16 cellular contexts compared by ENCODE assay signal in genomic region chr1:245979589-245979988, GRCh38.
DNase-seq lines count a peak whose midpoint lies in the region; ATAC-seq and TF ChIP-seq lines count a peak whose summit lies in the region.
"Had no signal": no experiment of that assay in that cellular context is flagged by ENCODE, and none has a peak within 500 bp of the region (broad histone marks: within the 10 kb centered on the region; RNA-seq: fewer than 3 reads in every experiment).

No MANE protein-coding gene starts in this region.

- DNase-seq in WTC11 (ENCODE audit: low spot score) (no peak), mesenchymal stem cell (no peak), osteoblast (ENCODE audit: insufficient read length, low spot score, missing footprints) (peak; percentile 71), upper lobe of right lung (no peak), hepatocyte (ENCODE audit: low spot score) (no peak), NCI-H1417 (lab: John Stamatoyannopoulos, UW) (no peak)
- DNase-seq: C1 segment of cervical spinal cord; Calu3; CD4-positive, alpha-beta memory T cell; COR-L47; DMS53; DMS79 treated with DMSO at 0.1 percent for 48 hours; H7; HCEC 1CT had no signal

- H3K9me2 ChIP-seq in hepatocyte (replicated peaks; ENCODE audit: insufficient read depth), result no peaks in the 10 kb centered on the region

- H3K36me3 ChIP-seq in mesenchymal stem cell (ENCODE audit: control insufficient read depth in 1 of 2, insufficient read depth in 2 of 2, low read depth in 1 of 2, low read length in 2 of 2) (peaks cover 0 to 5% of the 10 kb centered on the region in 2 experiments), osteoblast (ENCODE audit: insufficient read depth, low read length) (no peaks in the 10 kb centered on the region), upper lobe of right lung (no peaks in the 10 kb centered on the region), hepatocyte (replicated peaks; ENCODE audit: insufficient read depth, low read depth) (no peaks in the 10 kb centered on the region)

- no peak overlapping the region for H3K23ac ChIP-seq in mesenchymal stem cell (ENCODE audit: low read length in 2 of 2)

- H3K9ac ChIP-seq in mesenchymal stem cell (ENCODE audit: low read length), result no peak overlapping the region
- H3K9ac ChIP-seq: GM23248 had no signal

- CTCF ChIA-PET in WTC11 (lab: Charles Lee), result interaction anchor here (0.9 kb wide), 1 partner anchor 91 kb away, joined by 5 read pairs; no protein-coding TSS in a partner anchor

- H3K4ac ChIP-seq in mesenchymal stem cell (ENCODE audit: low read depth in 1 of 2, low read length in 2 of 2), result no peak overlapping the region

- H3K18ac ChIP-seq in mesenchymal stem cell (ENCODE audit: low read depth in 1 of 2, low read length in 2 of 2), result peak overlapping the region; percentile 46 to 48

- no peak overlapping the region for H3K4me3 Mint-ChIP-seq in WTC11
- H3K4me3 Mint-ChIP-seq: CD4-positive, alpha-beta memory T cell had no signal

- H3K4me1 Mint-ChIP-seq in WTC11, result no peaks in the 10 kb centered on the region
- H3K4me1 Mint-ChIP-seq: CD4-positive, alpha-beta memory T cell had no signal

- H3K79me1 ChIP-seq in mesenchymal stem cell (replicated peaks; ENCODE audit: low read length, poor library complexity, severe bottlenecking), result peaks cover 3% of the 10 kb centered on the region

- H3K27ac Mint-ChIP-seq in WTC11, result 0 out of 2 replicates have a peak overlapping the region, but pooled peaks have one; percentile 45
- H3K27ac Mint-ChIP-seq: CD4-positive, alpha-beta memory T cell had no signal

- 91% methylated on average over 9 of the region's 9 CpGs for WGBS in mesenchymal stem cell
- WGBS in hepatocyte (ENCODE audit: low lambda C conversion rate, missing lambda C conversion rate), result 99% methylated on average over 9 of the region's 9 CpGs

- no peak overlapping the region for H3K27ac ChIP-seq in mesenchymal stem cell (ENCODE audit: low read length, poor library complexity, severe bottlenecking)
- no peak overlapping the region for H3K27ac ChIP-seq in osteoblast (ENCODE audit: low read depth, low read length)
- H3K27ac ChIP-seq in upper lobe of right lung, result peak overlapping the region; percentile 67
- no peak overlapping the region for H3K27ac ChIP-seq in hepatocyte
- H3K27ac ChIP-seq: GM23248 had no signal

- peak overlapping the region; percentile 18 to 91 for H2BK12ac ChIP-seq in mesenchymal stem cell (ENCODE audit: low read length in 2 of 2)

- intact Hi-C loops in upper lobe of right lung (cut with DNase I), result no loop called here

- ATAC-seq in WTC11 (no peak), upper lobe of right lung (peak; percentile 12), GM19328 (IDR thresholded peaks at IDR 0.05; ENCODE audit: unreplicated experiment) (no peak)

- TF ChIP-seq CTCF in WTC11 (IDR thresholded peaks at IDR 0.05), result no peak
- TF ChIP-seq CTCF in osteoblast (IDR thresholded peaks at IDR 0.05; ENCODE audit: extremely low read depth, low read depth, low read length), result no peak
- no peak for TF ChIP-seq CTCF in upper lobe of right lung (IDR thresholded peaks at IDR 0.05)
- TF ChIP-seq CTCF in hepatocyte (IDR thresholded peaks at IDR 0.05; ENCODE audit: poor library complexity), result no peak

- H2BK15ac ChIP-seq in mesenchymal stem cell (ENCODE audit: low read depth, poor library complexity, severe bottlenecking), result no peak overlapping the region

- no peaks in the 10 kb centered on the region for H3K27me3 Mint-ChIP-seq in WTC11 (ENCODE audit: low read depth)
- H3K27me3 Mint-ChIP-seq: CD4-positive, alpha-beta memory T cell had no signal

- H4K20me1 ChIP-seq in osteoblast (ENCODE audit: insufficient read depth, low read length) (peaks cover 4% of the 10 kb centered on the region), hepatocyte (ENCODE audit: insufficient read depth, poor library complexity, severe bottlenecking) (no peaks in the 10 kb centered on the region)

- no peaks in the 10 kb centered on the region; the same call in 1 of the 2 replicates for H3K36me3 Mint-ChIP-seq in WTC11

- H3K4me3 ChIP-seq in mesenchymal stem cell (ENCODE audit: insufficient read depth in 1 of 2, low read depth in 1 of 2, low read length in 2 of 2) (no peak overlapping the region), osteoblast (ENCODE audit: insufficient read depth, low read length) (no peak overlapping the region), upper lobe of right lung (no peak overlapping the region), hepatocyte (no peak overlapping the region)
- H3K4me3 ChIP-seq: GM23248 had no signal

- no peak overlapping the region for H2BK120ac ChIP-seq in mesenchymal stem cell (ENCODE audit: low read depth, low read length)

- H3K27me3 ChIP-seq in mesenchymal stem cell (ENCODE audit: control insufficient read depth in 1 of 2, insufficient read depth in 1 of 2, low read length in 2 of 2) (no peaks in the 10 kb centered on the region), osteoblast (ENCODE audit: insufficient read depth, low read length) (no peaks in the 10 kb centered on the region), upper lobe of right lung (no peaks in the 10 kb centered on the region), hepatocyte (no peaks in the 10 kb centered on the region)

- POLR2A ChIA-PET in WTC11 (lab: Charles Lee), result no interaction called here

- H3K9me3 Mint-ChIP-seq in WTC11, result no peaks in the 10 kb centered on the region
- H3K9me3 Mint-ChIP-seq: CD4-positive, alpha-beta memory T cell had no signal

- H3K4me1 ChIP-seq in mesenchymal stem cell (ENCODE audit: control insufficient read depth, insufficient read depth, low read depth, low read length) (no peaks in the 10 kb centered on the region), osteoblast (ENCODE audit: insufficient read depth, low read length) (peaks cover 7% of the 10 kb centered on the region), upper lobe of right lung (no peaks in the 10 kb centered on the region), hepatocyte (ENCODE audit: insufficient read depth) (peaks cover 11% of the 10 kb centered on the region)

- no peak overlapping the region for H4K8ac ChIP-seq in mesenchymal stem cell (ENCODE audit: low read length)

- H2BK5ac ChIP-seq in mesenchymal stem cell (ENCODE audit: low read depth, low read length, poor library complexity, severe bottlenecking), result no peak overlapping the region

- H3K9me3 ChIP-seq in mesenchymal stem cell (ENCODE audit: control insufficient read depth, low read length), result no peaks in the 10 kb centered on the region
- H3K9me3 ChIP-seq in osteoblast (ENCODE audit: low read depth, low read length), result no peaks in the 10 kb centered on the region
- no peaks in the 10 kb centered on the region for H3K9me3 ChIP-seq in upper lobe of right lung
- no peaks in the 10 kb centered on the region for H3K9me3 ChIP-seq in hepatocyte (ENCODE audit: low read depth)

- no peak overlapping the region for H2AK5ac ChIP-seq in mesenchymal stem cell (ENCODE audit: low read length, severe bottlenecking)

- no peak overlapping the region for H4K91ac ChIP-seq in mesenchymal stem cell (ENCODE audit: low read length)

- H3K79me2 ChIP-seq in osteoblast (ENCODE audit: insufficient read depth, low read length) (no peaks in the 10 kb centered on the region), hepatocyte (no peaks in the 10 kb centered on the region)

- no peak overlapping the region for H2AFZ ChIP-seq in mesenchymal stem cell (ENCODE audit: low read depth, low read length)
- no peak overlapping the region for H2AFZ ChIP-seq in osteoblast (ENCODE audit: low read length)
- no peak overlapping the region for H2AFZ ChIP-seq in hepatocyte
- H2AFZ ChIP-seq: GM23248 had no signal

- H3K4me2 ChIP-seq in mesenchymal stem cell (ENCODE audit: low read length, poor library complexity, severe bottlenecking) (no peak overlapping the region), osteoblast (ENCODE audit: insufficient read depth, low read length) (no peak overlapping the region), hepatocyte (no peak overlapping the region)

- no peak overlapping the region for H3K14ac ChIP-seq in mesenchymal stem cell (ENCODE audit: low read length in 2 of 2)

TF ChIP-seq in WTC11, 78 proteins besides CTCF, POLR2A, EP300 and RAD21:
- TF ChIP-seq ZBTB21 (CRISPR knock-in tag; IDR thresholded peaks at IDR 0.05; ENCODE audit: borderline replicate concordance), result no peak
- no peak for TF ChIP-seq NR1H2 (CRISPR knock-in tag; IDR thresholded peaks at IDR 0.05)
- no peak for TF ChIP-seq RORB (CRISPR knock-in tag; IDR thresholded peaks at IDR 0.05)
- no peak for TF ChIP-seq GRHL2 (CRISPR knock-in tag; IDR thresholded peaks at IDR 0.05; ENCODE audit: insufficient replicate concordance, severe bottlenecking)
- TF ChIP-seq RELA (CRISPR knock-in tag; IDR thresholded peaks at IDR 0.05; ENCODE audit: borderline replicate concordance), result no peak
